Comparison of ENCODE assay signal across 9 cellular contexts in the genomic region with DNA sequence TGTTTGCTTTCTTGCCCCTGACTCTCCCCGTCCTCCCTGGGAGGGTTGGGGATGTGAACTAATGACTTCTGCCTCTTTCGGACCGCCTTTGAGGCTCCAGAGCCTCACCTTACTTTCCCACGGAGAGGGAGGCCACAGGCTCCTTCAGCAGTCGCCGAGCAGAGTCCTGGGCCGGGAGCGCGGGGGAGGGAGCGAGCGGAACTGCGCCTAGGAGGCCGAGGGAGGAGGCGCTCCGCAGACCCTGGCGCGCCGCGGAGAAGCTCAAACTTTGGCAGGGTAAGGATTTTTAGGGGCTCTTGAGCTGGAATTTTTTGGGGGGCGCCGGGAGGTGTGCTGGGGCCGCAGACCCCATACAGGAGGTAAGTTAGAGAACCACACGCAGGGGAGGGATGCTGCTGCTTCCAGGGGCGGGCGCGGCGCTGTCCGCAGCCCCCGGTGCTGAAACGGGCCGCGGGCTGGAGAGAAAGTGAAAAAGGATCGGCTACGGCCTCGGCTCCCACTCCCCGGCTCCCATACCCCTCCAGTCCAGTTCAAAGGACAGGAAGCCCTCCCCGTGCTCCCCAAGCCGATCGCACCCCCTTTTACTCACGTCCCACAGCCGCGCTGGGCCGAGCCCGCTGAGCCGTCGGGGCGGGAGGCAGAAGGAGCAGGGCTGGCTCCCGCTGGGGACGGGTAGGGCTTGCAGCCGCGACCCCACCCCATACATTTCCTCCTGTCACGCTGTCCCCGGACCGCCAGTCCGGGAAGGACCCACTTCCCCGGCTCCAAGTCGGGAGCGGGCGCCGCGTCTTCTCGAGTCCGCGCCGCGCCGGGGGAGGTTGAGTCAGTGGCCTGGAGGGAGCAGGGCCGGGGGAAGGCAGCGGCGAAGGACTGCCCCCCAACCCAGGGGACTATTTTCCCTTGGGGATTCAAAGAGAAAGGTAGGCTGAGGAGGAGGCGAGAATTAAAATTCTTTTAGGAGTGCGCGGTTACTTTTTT. TPM values are rescaled to one million over a fixed set of nuclear protein-coding genes. Genes with fewer than 3 reads are reported as not detected.
A peak's percentile ranks its signal among the peaks of the same experiment; 100 is the strongest.
DNase-seq lines count a peak whose midpoint lies in the region; ATAC-seq and TF ChIP-seq lines count a peak whose summit lies in the region.
"Had no signal": no experiment of that assay in that cellular context is flagged by ENCODE, and none has a peak within 500 bp of the region (broad histone marks: within the 10 kb centered on the region; RNA-seq: fewer than 3 reads in every experiment).

Gene CNGA3, plus strand, starts transcription at position 198 of the 978 bp plus-strand sequence. CDS start 23,520 bp downstream, outside the sequence.

- in situ Hi-C loops in brain microvascular endothelial cell (cut with HindIII; ENCODE audit: low pct_ligation_motif_present, low sequenced_read_pairs) = no loop called here

- no peak within 1 kb of the TSS for H3K27ac ChIP-seq in heart left ventricle
- no peak within 1 kb of the TSS for H3K27ac ChIP-seq in brain microvascular endothelial cell
- H3K27ac ChIP-seq in lower lobe of right lung = no peak within 1 kb of the TSS

- TF ChIP-seq POLR2A in heart left ventricle (IDR thresholded peaks at IDR 0.05) = no peak

- TF ChIP-seq CTCF in heart left ventricle (IDR thresholded peaks at IDR 0.05) (no peak), brain microvascular endothelial cell (IDR thresholded peaks at IDR 0.05; ENCODE audit: low read depth, low read length, missing control alignments) (peak; percentile 11), lower lobe of right lung (IDR thresholded peaks at IDR 0.05) (no peak)

- H3K4me3 ChIP-seq in heart left ventricle = peak within 1 kb of the TSS in 10 of 12 donors; percentile 1 to 30 (median 18)
- H3K4me3 ChIP-seq in brain microvascular endothelial cell (ENCODE audit: low read depth, low read length) = peak within 1 kb of the TSS; percentile 30
- H3K4me3 ChIP-seq in lower lobe of right lung = peak within 1 kb of the TSS; percentile 17

- ATAC-seq in heart left ventricle (peak in 3 of 4 donors; percentile 42 to 75 (median 48)), lower lobe of right lung (peak; percentile 41 to 52), GM19463 (IDR thresholded peaks at IDR 0.05; ENCODE audit: unreplicated experiment) (no peak), GM21786 (IDR thresholded peaks at IDR 0.05; ENCODE audit: unreplicated experiment) (no peak)

- H3K36me3 ChIP-seq in heart left ventricle (no peaks in the 10 kb centered on the region), brain microvascular endothelial cell (replicated peaks) (no peaks in the 10 kb centered on the region), lower lobe of right lung (no peaks in the 10 kb centered on the region)

- peaks cover 0 to 17% (median 6%) of the 10 kb centered on the region in 12 donors for H3K4me1 ChIP-seq in heart left ventricle
- peaks cover 9% of the 10 kb centered on the region for H3K4me1 ChIP-seq in lower lobe of right lung
- H3K4me1 ChIP-seq: Caco-2 had no signal

- H3K9me3 ChIP-seq in heart left ventricle (no peaks in the 10 kb centered on the region), lower lobe of right lung (no peaks in the 10 kb centered on the region)
- H3K9me3 ChIP-seq: Caco-2 had no signal

- intact Hi-C loops in heart left ventricle (cut with DNase I) = no loop called here
- intact Hi-C loops in cardiac septum (cut with DNase I) = no loop called here
- intact Hi-C loops in lower lobe of right lung (cut with DNase I) = no loop called here

- H3K27me3 ChIP-seq in heart left ventricle (peaks cover 31 to 81% (median 48%) of the 10 kb centered on the region in 9 donors), brain microvascular endothelial cell (replicated peaks) (peaks cover 44% of the 10 kb centered on the region), lower lobe of right lung (ENCODE audit: low read depth) (peaks cover 67% of the 10 kb centered on the region)

- WGBS in heart left ventricle, 4 donors = 2 to 4% (median 3%) methylated on average over 59 to 73 of the region's 73 CpGs

- DNase-seq in heart left ventricle = peak in 2 of 5 donors; percentile 12 to 30
- no peak for DNase-seq in cardiac septum (ENCODE audit: low spot score)
- no peak for DNase-seq in brain microvascular endothelial cell
- DNase-seq in lower lobe of right lung = no peak
- no peak for DNase-seq in SHP77 treated with DMSO at 0.1 percent for 48 hours (lab: John Stamatoyannopoulos, UW)
- DNase-seq in SKM-1 (lab: John Stamatoyannopoulos, UW; ENCODE audit: unreplicated experiment) = no peak

RNA-seq across cellular contexts. Expression of gene CNGA3, which starts in this region (rescaled TPM):
- under 1 TPM in 1 of 9 donors, not detected in 8; 0.43 TPM for total RNA-seq in heart left ventricle
- polyA plus RNA-seq in heart left ventricle = not detected
- total RNA-seq in cardiac septum = not detected
- total RNA-seq in lower lobe of right lung = 0.18 TPM
- total RNA-seq: Caco-2 had no signal

Comparison
In these comparisons a context has a peak if more than half of its experiments do, and no peak if none do; other contexts are left out.
1. Peak in ATAC-seq and H3K4me3 ChIP-seq in heart left ventricle; RNA of the gene not detected or under 1 TPM.
2. Peak in ATAC-seq and H3K4me3 ChIP-seq in lower lobe of right lung; RNA of the gene not detected or under 1 TPM.